ENCODE assay signal across 2 cellular contexts in genomic region chr16:84063972-84064371, GRCh38.
TF ChIP-seq lines count a peak whose summit lies in the region.

No MANE protein-coding gene starts in this region.

TF ChIP-seq in SK-N-SH treated with all-trans-retinoic acid at 6 μM for 48 hours, 23 proteins besides CTCF, POLR2A, EP300 and RAD21:
- TF ChIP-seq ZFP3 (CRISPR knock-in tag; IDR thresholded peaks at IDR 0.05) = peak; percentile 94
- TF ChIP-seq GLIS3 (CRISPR knock-in tag; IDR thresholded peaks at IDR 0.05) = no peak

TF ChIP-seq in K562, 482 proteins besides CTCF, POLR2A, EP300 and RAD21:
- TF ChIP-seq HDGF (IDR thresholded peaks at IDR 0.05) (no peak), MIER1 (IDR thresholded peaks at IDR 0.05; ENCODE audit: low read depth) (no peak), RFX7 (CRISPR knock-in tag; IDR thresholded peaks at IDR 0.05) (no peak), GATA2 (CRISPR knock-in tag; IDR thresholded peaks at IDR 0.05) (no peak), CSDE1 (IDR thresholded peaks at IDR 0.05) (no peak), NFRKB (IDR thresholded peaks at IDR 0.05; ENCODE audit: low read depth) (no peak), RFX5 (IDR thresholded peaks at IDR 0.05; ENCODE audit: low read depth, low read length) (no peak), ATF1 (CRISPR knock-in tag; IDR thresholded peaks at IDR 0.05) (no peak), ATF1 (tag; IDR thresholded peaks at IDR 0.05) (no peak), ZNF124 (CRISPR knock-in tag; IDR thresholded peaks at IDR 0.05) (no peak), DDX20 (tag; IDR thresholded peaks at IDR 0.05; ENCODE audit: low read depth) (no peak), LEF1 (IDR thresholded peaks at IDR 0.05) (no peak), POLR2B (IDR thresholded peaks at IDR 0.05; ENCODE audit: low read depth, partially characterized antibody) (no peak), COPS2 (conservative IDR thresholded peaks at IDR 0.05) (no peak), NFE2L1 (tag; IDR thresholded peaks at IDR 0.05; ENCODE audit: borderline replicate concordance, low read depth) (no peak), HOMEZ (CRISPR knock-in tag; IDR thresholded peaks at IDR 0.05) (no peak), MEIS2 (IDR thresholded peaks at IDR 0.05; ENCODE audit: partially characterized antibody) (no peak), CREB3 (tag; conservative IDR thresholded peaks at IDR 0.05; ENCODE audit: low read depth) (no peak), SMAD3 (CRISPR knock-in tag; conservative IDR thresholded peaks at IDR 0.05) (no peak)
- TF ChIP-seq, protein P1, sequence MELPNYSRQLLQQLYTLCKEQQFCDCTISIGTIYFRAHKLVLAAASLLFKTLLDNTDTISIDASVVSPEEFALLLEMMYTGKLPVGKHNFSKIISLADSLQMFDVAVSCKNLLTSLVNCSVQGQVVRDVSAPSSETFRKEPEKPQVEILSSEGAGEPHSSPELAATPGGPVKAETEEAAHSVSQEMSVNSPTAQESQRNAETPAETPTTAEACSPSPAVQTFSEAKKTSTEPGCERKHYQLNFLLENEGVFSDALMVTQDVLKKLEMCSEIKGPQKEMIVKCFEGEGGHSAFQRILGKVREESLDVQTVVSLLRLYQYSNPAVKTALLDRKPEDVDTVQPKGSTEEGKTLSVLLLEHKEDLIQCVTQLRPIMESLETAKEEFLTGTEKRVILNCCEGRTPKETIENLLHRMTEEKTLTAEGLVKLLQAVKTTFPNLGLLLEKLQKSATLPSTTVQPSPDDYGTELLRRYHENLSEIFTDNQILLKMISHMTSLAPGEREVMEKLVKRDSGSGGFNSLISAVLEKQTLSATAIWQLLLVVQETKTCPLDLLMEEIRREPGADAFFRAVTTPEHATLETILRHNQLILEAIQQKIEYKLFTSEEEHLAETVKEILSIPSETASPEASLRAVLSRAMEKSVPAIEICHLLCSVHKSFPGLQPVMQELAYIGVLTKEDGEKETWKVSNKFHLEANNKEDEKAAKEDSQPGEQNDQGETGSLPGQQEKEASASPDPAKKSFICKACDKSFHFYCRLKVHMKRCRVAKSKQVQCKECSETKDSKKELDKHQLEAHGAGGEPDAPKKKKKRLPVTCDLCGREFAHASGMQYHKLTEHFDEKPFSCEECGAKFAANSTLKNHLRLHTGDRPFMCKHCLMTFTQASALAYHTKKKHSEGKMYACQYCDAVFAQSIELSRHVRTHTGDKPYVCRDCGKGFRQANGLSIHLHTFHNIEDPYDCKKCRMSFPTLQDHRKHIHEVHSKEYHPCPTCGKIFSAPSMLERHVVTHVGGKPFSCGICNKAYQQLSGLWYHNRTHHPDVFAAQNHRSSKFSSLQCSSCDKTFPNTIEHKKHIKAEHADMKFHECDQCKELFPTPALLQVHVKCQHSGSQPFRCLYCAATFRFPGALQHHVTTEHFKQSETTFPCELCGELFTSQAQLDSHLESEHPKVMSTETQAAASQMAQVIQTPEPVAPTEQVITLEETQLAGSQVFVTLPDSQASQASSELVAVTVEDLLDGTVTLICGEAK (IDR thresholded peaks at IDR 0.05) = no peak
- TF ChIP-seq, protein P1 (CRISPR knock-in tag; IDR thresholded peaks at IDR 0.05) = no peak
